13 cellular contexts compared by ENCODE assay signal in genomic region chr10:98055875-98056516, GRCh38. TPM values are rescaled to one million over a fixed set of nuclear protein-coding genes. Genes with fewer than 3 reads are reported as not detected.
DNase-seq lines count a peak whose midpoint lies in the region; ATAC-seq, FAIRE-seq and TF ChIP-seq lines count a peak whose summit lies in the region.
"Had no signal": no experiment of that assay in that cellular context is flagged by ENCODE, and none has a peak within 500 bp of the region (broad histone marks: within the 10 kb centered on the region; RNA-seq: fewer than 3 reads in every experiment).

No MANE protein-coding gene starts in this region.

- DNase-seq in A549 (ENCODE audit: low read depth in 1 of 2, low spot score in 1 of 2): no peak
- DNase-seq in RKO (ENCODE audit: low spot score): peak; percentile 69
- DNase-seq in fibroblast of mammary gland (ENCODE audit: low read depth): peak; percentile 31
- DNase-seq in 8988T: no peak
- no peak for DNase-seq in activated effector memory CD4-positive, alpha-beta T cell treated with anti-CD3 and anti-CD28 coated beads, Interleukin-2, amount 50 U/mL, for 16 hours
- DNase-seq in ovary: no peak

- no peak overlapping the region for H3K27ac ChIP-seq in A549
- H3K27ac ChIP-seq in ovary: no peak overlapping the region
- H3K27ac ChIP-seq: adrenal gland, SK-N-MC had no signal

- no peaks in the 10 kb centered on the region for H3K27me3 ChIP-seq in ovary

- TF ChIP-seq CTCF in A549 (IDR thresholded peaks at IDR 0.05) (no peak), fibroblast of mammary gland (conservative IDR thresholded peaks at IDR 0.05; ENCODE audit: control insufficient read depth, insufficient read depth, low read depth, low read length) (no peak), ovary (IDR thresholded peaks at IDR 0.05) (no peak)

- TF ChIP-seq EP300 in A549 (IDR thresholded peaks at IDR 0.05): no peak
- TF ChIP-seq EP300 in ovary (IDR thresholded peaks at IDR 0.05): no peak

- ATAC-seq in A549 (no peak), GM18861 (IDR thresholded peaks at IDR 0.05; ENCODE audit: unreplicated experiment) (peak; percentile 76), GM18858 (IDR thresholded peaks at IDR 0.05; ENCODE audit: unreplicated experiment) (no peak)
- ATAC-seq: right cardiac atrium had no signal

- WGBS in A549 (ENCODE audit: missing lambda C conversion rate): 2% methylated on average over 4 of the region's 4 CpGs
- 43 to 46% (median 43%) methylated on average over 4 of the region's 4 CpGs for WGBS in ovary, 3 donors

- TF ChIP-seq POLR2A in A549 (IDR thresholded peaks at IDR 0.05; ENCODE audit: low read length) (no peak), ovary (IDR thresholded peaks at IDR 0.05) (no peak)

- FAIRE-seq in A549 (lab: Jason Lieb, UNC): no peak

- H3K4me3 ChIP-seq in A549 (no peak overlapping the region), fibroblast of mammary gland (ENCODE audit: control insufficient read depth, low read depth, low read length) (no peak overlapping the region), ovary (no peak overlapping the region)
- H3K4me3 ChIP-seq: adrenal gland, SK-N-MC had no signal

- no peaks in the 10 kb centered on the region for H3K36me3 ChIP-seq in ovary
- H3K36me3 ChIP-seq: adrenal gland had no signal

- H3K9me3 ChIP-seq in A549 (no peaks in the 10 kb centered on the region), ovary (no peaks in the 10 kb centered on the region)
- H3K9me3 ChIP-seq: adrenal gland, Caco-2 had no signal

- H3K4me1 ChIP-seq in A549: no peaks in the 10 kb centered on the region
- H3K4me1 ChIP-seq in ovary (ENCODE audit: insufficient read depth): no peaks in the 10 kb centered on the region
- H3K4me1 ChIP-seq: adrenal gland, Caco-2 had no signal

- POLR2A ChIA-PET in A549 (lab: Yijun Ruan, JAX): no interaction called here

- H3K4me2 ChIP-seq in A549: no peak overlapping the region

- CTCF ChIA-PET in A549 (lab: Yijun Ruan, JAX): interaction anchor here (1.0 to 1.1 kb wide), 2 partner anchors 11 to 33 kb away, joined by 3 read pairs; no protein-coding TSS in a partner anchor

- no peak for TF ChIP-seq RAD21 in A549 (conservative IDR thresholded peaks at IDR 0.05 in 1 of 2, IDR thresholded peaks at IDR 0.05 in 1 of 2)

- intact Hi-C loops in ovary (cut with DNase I): no loop called here

TF ChIP-seq in A549, 52 proteins besides CTCF, POLR2A, EP300 and RAD21:
- TF ChIP-seq REST (IDR thresholded peaks at IDR 0.05) (peak; percentile 90), CHD4 (IDR thresholded peaks at IDR 0.05; ENCODE audit: borderline replicate concordance) (no peak), RCOR1 (IDR thresholded peaks at IDR 0.05; ENCODE audit: low read depth, low read length) (no peak), HES2 (IDR thresholded peaks at IDR 0.05) (no peak), EHMT2 (IDR thresholded peaks at IDR 0.05; ENCODE audit: low read depth) (peak; percentile 90), CHD2 (IDR thresholded peaks at IDR 0.05; ENCODE audit: low read length, partially characterized antibody) (no peak), CBX8 (IDR thresholded peaks at IDR 0.05) (no peak), RNF2 (IDR thresholded peaks at IDR 0.05; ENCODE audit: borderline replicate concordance, low read depth) (no peak), ELK1 (IDR thresholded peaks at IDR 0.05; ENCODE audit: low read depth, low read length) (no peak), USF2 (IDR thresholded peaks at IDR 0.05) (no peak), KDM1A (IDR thresholded peaks at IDR 0.05; ENCODE audit: low read depth) (no peak), TFCP2L1 (CRISPR knock-in tag; IDR thresholded peaks at IDR 0.05) (no peak), POLR2AphosphoS2 (conservative IDR thresholded peaks at IDR 0.05; ENCODE audit: low read length) (no peak)

RNA-seq across cellular contexts. Expression of gene CRTAC1, which starts 25.6 kb away (rescaled TPM):
- polyA plus RNA-seq in A549 (2011; rRNA removed): 0.32 and 0.36 TPM in 2 replicates
- 0.56 and 0.82 TPM in 2 replicates for polyA plus RNA-seq in A549 (2012; cell fraction: cytosol; rRNA removed)
- polyA plus RNA-seq in A549 (2012; cell fraction: nucleus; rRNA removed): 1.00 and 1.8 TPM in 2 replicates
- polyA plus RNA-seq in A549 (2017; fragmentation: RNase III; extraction: RNeasy Plus Mini Kit Qiagen cat#74134 plus additional on column Dnase treatment): 0.39 to 0.42 TPM (median 0.42 TPM) in 3 replicates
- 0.10 and 0.54 TPM in 2 replicates for polyA minus RNA-seq in A549 (2011; rRNA and poly(A)+ RNA removed)
- total RNA-seq in ovary: 10 to 100 TPM in 1 of 7 donors, 1 to 10 TPM in 3, under 1 TPM in 3; 0.33 to 19.5 (median 1.6) TPM
- polyA plus RNA-seq in ovary: 1 to 10 TPM in 1 of 2 donors, under 1 TPM in 1; 0.13 to 3.2 TPM
- total RNA-seq: Caco-2 had no signal
- polyA plus RNA-seq: IgD-negative memory B cell had no signal

Comparison
In these comparisons a context has a peak if more than half of its experiments do, and no peak if none do; other contexts are left out.
1. DNase-seq: peak in RKO (single experiment) and fibroblast of mammary gland (single experiment); none in A549 (0 of 2), 8988T (single experiment), activated effector memory CD4-positive, alpha-beta T cell treated with anti-CD3 and anti-CD28 coated beads, Interleukin-2, amount 50 U/mL, for 16 hours (single experiment) and ovary (0 of 5).